In genomic region chr3:150877303-150877702, GRCh38 we compare ENCODE assay signal across 24 cellular contexts. TPM values are rescaled to one million over a fixed set of nuclear protein-coding genes. Genes with fewer than 3 reads are reported as not detected.
"Had no signal": no experiment of that assay in that cellular context is flagged by ENCODE, and none has a peak within 500 bp of the region (broad histone marks: within the 10 kb centered on the region; RNA-seq: fewer than 3 reads in every experiment).

No MANE protein-coding gene starts in this region.

- H3K9me3 ChIP-seq: colonic mucosa, esophagus squamous epithelium, ovary, stomach, thoracic aorta, transverse colon had no signal

- H3K27ac Mint-ChIP-seq: naive thymus-derived CD4-positive, alpha-beta T cell had no signal

- H3K36me3 Mint-ChIP-seq: naive thymus-derived CD4-positive, alpha-beta T cell had no signal

- H3K9me3 Mint-ChIP-seq: naive thymus-derived CD4-positive, alpha-beta T cell; neural crest cell had no signal

- H2AFZ ChIP-seq: hepatocyte had no signal

- ATAC-seq: foreskin keratinocyte; left colon; naive thymus-derived CD4-positive, alpha-beta T cell; right cardiac atrium had no signal

- H3K36me3 ChIP-seq: colonic mucosa, esophagus squamous epithelium, ovary, stomach, thoracic aorta, transverse colon had no signal

- H3K4me1 ChIP-seq: colonic mucosa, esophagus squamous epithelium, foreskin keratinocyte, stomach, transverse colon had no signal

- H3K4me2 ChIP-seq: hepatocyte had no signal

- H3K27ac ChIP-seq: colonic mucosa, esophagus squamous epithelium, foreskin keratinocyte, hepatocyte, ovary, stomach, thoracic aorta, transverse colon had no signal

- H3K4me1 Mint-ChIP-seq: naive thymus-derived CD4-positive, alpha-beta T cell; neural crest cell had no signal

- DNase-seq: cerebellar nuclear complex; colonic mucosa; dermis blood vessel endothelial cell; esophagus squamous epithelium; foreskin keratinocyte; left colon; naive thymus-derived CD4-positive, alpha-beta T cell; ovary; right cardiac atrium; stimulated activated naive CD4-positive, alpha-beta T cell; stomach; substantia nigra; transverse colon had no signal

- H3K4me3 ChIP-seq: colonic mucosa, esophagus squamous epithelium, hepatocyte, ovary, stomach, thoracic aorta, transverse colon had no signal

- H3K4me3 Mint-ChIP-seq: naive thymus-derived CD4-positive, alpha-beta T cell; neural crest cell had no signal

- H3K27me3 ChIP-seq: colonic mucosa, esophagus squamous epithelium, hepatocyte, ovary, stomach, transverse colon had no signal

RNA-seq across cellular contexts. Expression of gene MINDY4B, which starts 27.9 kb away (rescaled TPM):
- total RNA-seq: colonic mucosa; dermis blood vessel endothelial cell; epithelial cell of proximal tubule; esophagus squamous epithelium; foreskin keratinocyte; hepatocyte; kidney epithelial cell; left colon; liver; lung microvascular endothelial cell; mesenteric fat pad; mononuclear cell; naive thymus-derived CD4-positive, alpha-beta T cell; neural crest cell; ovary; posterior vena cava; right cardiac atrium; stomach; thoracic aorta; transverse colon; ureter had no signal
- polyA plus RNA-seq: foreskin keratinocyte; hepatocyte; liver; naive thymus-derived CD4-positive, alpha-beta T cell; ovary; right cardiac atrium; stomach had no signal
